Comparison of ENCODE assay signal across 18 cellular contexts in the genomic region with DNA sequence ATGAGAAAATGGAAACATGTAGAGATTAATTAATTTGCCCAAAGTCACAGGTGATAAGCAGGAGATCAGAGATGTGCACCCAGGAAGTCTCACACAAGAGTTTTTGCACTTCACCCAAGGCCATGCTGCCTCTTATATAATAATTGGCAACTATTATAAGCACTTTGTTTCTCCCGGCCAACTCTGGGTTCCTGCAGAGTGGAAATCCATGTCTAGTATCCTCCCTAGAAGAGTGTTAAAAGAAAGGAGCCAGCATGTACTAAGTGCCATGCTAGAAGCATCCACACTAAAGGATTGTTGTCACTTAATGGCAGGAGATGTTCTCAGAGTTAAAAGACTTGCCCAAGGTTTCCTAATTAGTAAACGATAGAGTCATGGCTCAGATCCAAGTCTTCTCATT.
DNase-seq lines count a peak whose midpoint lies in the region; ATAC-seq and TF ChIP-seq lines count a peak whose summit lies in the region.
"Had no signal": no experiment of that assay in that cellular context is flagged by ENCODE, and none has a peak within 500 bp of the region (broad histone marks: within the 10 kb centered on the region; RNA-seq: fewer than 3 reads in every experiment).

No MANE protein-coding gene starts in this region.

- peak; percentile 63 for ATAC-seq in Right ventricle myocardium inferior
- ATAC-seq: GM12878 had no signal

- TF ChIP-seq CTCF in left ventricle myocardium inferior (IDR thresholded peaks at IDR 0.05; ENCODE audit: borderline replicate concordance), result no peak
- no peak for TF ChIP-seq CTCF in C4-2B (conservative IDR thresholded peaks at IDR 0.05)
- TF ChIP-seq CTCF in lower leg skin (IDR thresholded peaks at IDR 0.05), result no peak

- no peaks in the 10 kb centered on the region for H3K27me3 ChIP-seq in left ventricle myocardium inferior (ENCODE audit: low read depth)
- H3K27me3 ChIP-seq: BLaER1 had no signal

- 36 to 43% methylated on average over 2 of the region's 2 CpGs for WGBS in lower leg skin, 2 donors

- no peaks in the 10 kb centered on the region for H3K36me3 ChIP-seq in left ventricle myocardium inferior
- H3K36me3 ChIP-seq: BLaER1, HAP-1 had no signal

- H3K4me1 ChIP-seq in left ventricle myocardium inferior, result peaks cover 19% of the 10 kb centered on the region
- H3K4me1 ChIP-seq: BLaER1, HAP-1 had no signal

- no peaks in the 10 kb centered on the region for H3K9me3 ChIP-seq in left ventricle myocardium inferior (replicated peaks)
- H3K9me3 ChIP-seq: BLaER1, HAP-1 had no signal

- H3K27ac ChIP-seq in left ventricle myocardium inferior (replicated peaks) (no peak overlapping the region), C4-2B (peak overlapping the region; percentile 40; the same call in 1 of the 2 replicates)
- H3K27ac ChIP-seq: 22Rv1, BLaER1 had no signal

- H3K4me3 ChIP-seq in left ventricle myocardium inferior, result no peak overlapping the region
- no peak overlapping the region for H3K4me3 ChIP-seq in lower leg skin (ENCODE audit: low read depth, poor library complexity, severe bottlenecking)
- H3K4me3 ChIP-seq: BLaER1, GM12878, HAP-1 had no signal

- DNase-seq in NCI-H1105 treated with DMSO at 0.1 percent for 48 hours (lab: John Stamatoyannopoulos, UW) (peak; percentile 16), NCI-H1105 (lab: John Stamatoyannopoulos, UW) (no peak), Right ventricle myocardium inferior (ENCODE audit: missing footprints) (no peak), left ventricle myocardium inferior (no peak), lower leg skin (ENCODE audit: low spot score in 2 of 2) (no peak)
- DNase-seq: CD4-positive, alpha-beta T cell; CD8-positive, alpha-beta memory T cell; DMS 273 treated with DMSO at 0.1 percent for 48 hours; DMS79; EL; GDM1; GOT3; HFFc6 had no signal

- intact Hi-C loops in Right ventricle myocardium inferior (cut with DNase I), result no loop called here
- intact Hi-C loops in left ventricle myocardium inferior (cut with micrococcal nuclease), result no loop called here
- intact Hi-C loops in lower leg skin (cut with DNase I; ENCODE audit: low total_unique reads), result no loop called here

- TF ChIP-seq POLR2A in lower leg skin (IDR thresholded peaks at IDR 0.05), result no peak
